ENCODE assay signal across 26 cellular contexts in the genomic region with DNA sequence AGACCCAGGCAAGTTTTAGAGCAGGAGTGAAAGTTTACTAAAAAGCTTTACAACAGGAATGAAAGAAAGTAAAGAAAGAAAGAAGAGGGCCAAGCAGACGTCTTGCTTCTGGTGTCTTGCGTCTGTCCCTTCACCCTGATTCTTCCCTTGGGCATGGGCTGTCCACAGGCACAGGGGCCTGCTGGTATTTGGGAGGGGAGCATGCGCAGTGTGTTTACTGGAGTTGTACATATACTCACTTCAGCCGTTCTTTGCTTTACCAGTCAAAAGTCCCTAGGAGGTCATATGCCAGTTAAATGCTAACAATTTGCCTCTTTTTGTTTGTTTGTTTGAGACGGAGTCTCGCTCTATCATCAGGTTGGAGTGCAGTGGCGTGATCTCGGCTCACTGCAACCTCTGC.
"Had no signal": no experiment of that assay in that cellular context is flagged by ENCODE, and none has a peak within 500 bp of the region (broad histone marks: within the 10 kb centered on the region; RNA-seq: fewer than 3 reads in every experiment).

No MANE protein-coding gene starts in this region.

- H3K27ac Mint-ChIP-seq: activated B cell treated with CpG ODN at 0.5 μM for 24 hours; activated CD4-positive, alpha-beta memory T cell treated with anti-CD3 and anti-CD28 coated beads for 36 hours; activated CD4-positive, alpha-beta T cell treated with anti-CD3 and anti-CD28 coated beads, Interleukin-2, amount 10 ng/mL, durations not matched to agents 7 days and 5 days; activated naive CD4-positive, alpha-beta T cell treated with anti-CD3 and anti-CD28 coated beads, Interleukin-2, amount 50 U/mL, for 72 hours; activated naive CD8-positive, alpha-beta T cell treated with anti-CD3 and anti-CD28 coated beads, Interleukin-2, amount 50 U/mL, for 24 hours; brain had no signal

- H3K27me3 Mint-ChIP-seq: activated B cell treated with CpG ODN at 0.5 μM for 24 hours; activated CD4-positive, alpha-beta memory T cell treated with anti-CD3 and anti-CD28 coated beads for 36 hours; activated CD4-positive, alpha-beta T cell treated with anti-CD3 and anti-CD28 coated beads, Interleukin-2, amount 10 ng/mL, durations not matched to agents 7 days and 5 days; activated naive CD8-positive, alpha-beta T cell treated with anti-CD3 and anti-CD28 coated beads, Interleukin-2, amount 50 U/mL, for 24 hours; brain; central memory CD8-positive, alpha-beta T cell had no signal

- H3K4me1 ChIP-seq: ascending aorta had no signal

- H3K36me3 ChIP-seq: ascending aorta had no signal

- FAIRE-seq: TTC549 had no signal

- H3K36me3 Mint-ChIP-seq: activated CD4-positive, alpha-beta memory T cell treated with anti-CD3 and anti-CD28 coated beads for 36 hours; activated naive CD4-positive, alpha-beta T cell treated with anti-CD3 and anti-CD28 coated beads, Interleukin-2, amount 50 U/mL, for 72 hours; brain had no signal

- H3K4me3 ChIP-seq: ascending aorta had no signal

- H3K4me3 Mint-ChIP-seq: activated B cell treated with CpG ODN at 0.5 μM for 24 hours; activated CD4-positive, alpha-beta memory T cell treated with anti-CD3 and anti-CD28 coated beads for 36 hours; activated CD4-positive, alpha-beta T cell treated with anti-CD3 and anti-CD28 coated beads, Interleukin-2, amount 10 ng/mL, durations not matched to agents 7 days and 5 days; activated naive CD8-positive, alpha-beta T cell treated with anti-CD3 and anti-CD28 coated beads, Interleukin-2, amount 50 U/mL, for 24 hours; activated T-cell treated with anti-CD3 and anti-CD28 coated beads, Interleukin-2, amount 50 U/mL, for 4 hours; brain; central memory CD8-positive, alpha-beta T cell had no signal

- H3K9me3 ChIP-seq: ascending aorta had no signal

- H3K27me3 ChIP-seq: ascending aorta had no signal

- DNase-seq: activated B cell treated with CpG ODN at 0.5 μM for 24 hours; activated CD4-positive, alpha-beta memory T cell treated with anti-CD3 and anti-CD28 coated beads for 36 hours; activated CD4-positive, alpha-beta T cell treated with anti-CD3 and anti-CD28 coated beads for 1 hour; activated CD4-positive, alpha-beta T cell treated with anti-CD3 and anti-CD28 coated beads, Interleukin-2, amount 10 ng/mL, durations not matched to agents 7 days and 5 days; activated CD8-positive, alpha-beta memory T cell treated with anti-CD3 and anti-CD28 coated beads for 24 hours; activated effector memory CD4-positive, alpha-beta T cell treated with anti-CD3 and anti-CD28 coated beads, Interleukin-2, amount 50 U/mL, for 16 hours; activated naive CD4-positive, alpha-beta T cell treated with Interleukin-2 at 50 U/mL for 16 hours; activated naive CD8-positive, alpha-beta T cell treated with anti-CD3 and anti-CD28 coated beads, Interleukin-2, amount 50 U/mL, for 24 hours; activated T-cell treated with anti-CD3 and anti-CD28 coated beads, Interleukin-2, amount 50 U/mL, for 4 hours; amniotic stem cell; Karpas-422; MM.1S; NCI-H146; NCI-H187 treated with DMSO at 0.1 percent for 48 hours; NCI-H2081 treated with DMSO at 0.1 percent for 48 hours; NCI-H226; NCI-H526; NCI-H82; SIG-M5; T-helper 2 cell; T1000 had no signal

- H3K4me1 Mint-ChIP-seq: activated B cell treated with CpG ODN at 0.5 μM for 24 hours; activated CD4-positive, alpha-beta T cell treated with anti-CD3 and anti-CD28 coated beads, Interleukin-2, amount 10 ng/mL, durations not matched to agents 7 days and 5 days; activated naive CD8-positive, alpha-beta T cell treated with anti-CD3 and anti-CD28 coated beads, Interleukin-2, amount 50 U/mL, for 24 hours; brain; central memory CD8-positive, alpha-beta T cell had no signal

- ATAC-seq: activated naive CD4-positive, alpha-beta T cell treated with anti-CD3 and anti-CD28 coated beads, Interleukin-2, amount 50 U/mL, for 72 hours; activated naive CD8-positive, alpha-beta T cell treated with anti-CD3 and anti-CD28 coated beads, Interleukin-2, amount 50 U/mL, for 24 hours; activated T-cell treated with anti-CD3 and anti-CD28 coated beads, Interleukin-2, amount 50 U/mL, for 4 hours had no signal

- H3K27ac ChIP-seq: ascending aorta had no signal

- H3K9me3 Mint-ChIP-seq: activated CD4-positive, alpha-beta T cell treated with anti-CD3 and anti-CD28 coated beads, Interleukin-2, amount 10 ng/mL, durations not matched to agents 7 days and 5 days had no signal
